ENCODE assay signal across 1 cellular context in the genomic region with DNA sequence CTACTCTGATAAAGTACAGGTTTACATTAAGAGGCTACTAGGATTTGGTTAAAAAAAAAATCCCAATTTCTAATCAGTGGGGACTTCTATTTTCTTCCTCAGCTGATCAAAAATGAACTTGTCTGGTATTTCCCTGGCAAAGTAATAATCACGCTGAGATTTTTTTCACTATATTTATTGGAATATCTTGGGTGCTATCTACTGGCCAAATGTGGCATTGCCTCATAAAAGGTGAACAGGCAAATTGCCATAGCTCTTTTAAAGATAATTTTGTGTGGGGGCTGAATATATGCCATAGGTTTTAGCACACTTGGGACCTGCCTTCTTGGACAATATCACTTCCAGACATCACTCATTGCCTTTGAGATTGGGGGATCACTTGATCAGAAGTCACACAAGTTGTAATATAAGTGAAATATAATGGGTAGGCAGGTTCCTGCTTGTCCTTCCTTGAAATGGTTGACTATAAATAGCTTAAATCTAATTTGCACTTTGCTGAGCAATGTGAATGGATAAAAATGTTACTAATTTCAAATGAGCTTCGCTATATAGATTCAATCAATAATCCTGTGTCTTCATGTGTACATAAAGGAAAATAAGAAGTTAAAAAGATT.
TF ChIP-seq lines count a peak whose summit lies in the region.

No MANE protein-coding gene starts in this region.

TF ChIP-seq in K562, 482 proteins besides CTCF, POLR2A, EP300 and RAD21 (continued from another document):
- TF ChIP-seq, protein P1, sequence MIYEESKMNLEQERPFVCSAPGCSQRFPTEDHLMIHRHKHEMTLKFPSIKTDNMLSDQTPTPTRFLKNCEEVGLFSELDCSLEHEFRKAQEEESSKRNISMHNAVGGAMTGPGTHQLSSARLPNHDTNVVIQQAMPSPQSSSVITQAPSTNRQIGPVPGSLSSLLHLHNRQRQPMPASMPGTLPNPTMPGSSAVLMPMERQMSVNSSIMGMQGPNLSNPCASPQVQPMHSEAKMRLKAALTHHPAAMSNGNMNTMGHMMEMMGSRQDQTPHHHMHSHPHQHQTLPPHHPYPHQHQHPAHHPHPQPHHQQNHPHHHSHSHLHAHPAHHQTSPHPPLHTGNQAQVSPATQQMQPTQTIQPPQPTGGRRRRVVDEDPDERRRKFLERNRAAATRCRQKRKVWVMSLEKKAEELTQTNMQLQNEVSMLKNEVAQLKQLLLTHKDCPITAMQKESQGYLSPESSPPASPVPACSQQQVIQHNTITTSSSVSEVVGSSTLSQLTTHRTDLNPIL (CRISPR knock-in tag; IDR thresholded peaks at IDR 0.05), result no peak
- TF ChIP-seq CLOCK (CRISPR knock-in tag; IDR thresholded peaks at IDR 0.05; ENCODE audit: borderline replicate concordance), result no peak
- TF ChIP-seq NFYB (IDR thresholded peaks at IDR 0.05; ENCODE audit: extremely low read depth, insufficient read length), result no peak
- 0 out of 2 replicates have a peak, but pooled peaks have one; percentile 21 for TF ChIP-seq SMC3 (conservative IDR thresholded peaks at IDR 0.05; ENCODE audit: insufficient read depth, low read depth, low read length)
- no peak for TF ChIP-seq NCOA4 (IDR thresholded peaks at IDR 0.05; ENCODE audit: partially characterized antibody)
- TF ChIP-seq, protein P2, sequence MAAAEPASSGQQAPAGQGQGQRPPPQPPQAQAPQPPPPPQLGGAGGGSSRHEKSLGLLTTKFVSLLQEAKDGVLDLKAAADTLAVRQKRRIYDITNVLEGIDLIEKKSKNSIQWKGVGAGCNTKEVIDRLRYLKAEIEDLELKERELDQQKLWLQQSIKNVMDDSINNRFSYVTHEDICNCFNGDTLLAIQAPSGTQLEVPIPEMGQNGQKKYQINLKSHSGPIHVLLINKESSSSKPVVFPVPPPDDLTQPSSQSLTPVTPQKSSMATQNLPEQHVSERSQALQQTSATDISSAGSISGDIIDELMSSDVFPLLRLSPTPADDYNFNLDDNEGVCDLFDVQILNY (CRISPR knock-in tag; IDR thresholded peaks at IDR 0.05), result no peak
- no peak for TF ChIP-seq ZNF583 (CRISPR knock-in tag; IDR thresholded peaks at IDR 0.05)
- no peak for TF ChIP-seq SNRNP70 (optimal IDR thresholded peaks at IDR 0.05; ENCODE audit: low read depth, low read length)
- TF ChIP-seq CREM (IDR thresholded peaks at IDR 0.05; ENCODE audit: low read depth), result no peak
